Comparison of ENCODE assay signal across 13 cellular contexts in the genomic region with DNA sequence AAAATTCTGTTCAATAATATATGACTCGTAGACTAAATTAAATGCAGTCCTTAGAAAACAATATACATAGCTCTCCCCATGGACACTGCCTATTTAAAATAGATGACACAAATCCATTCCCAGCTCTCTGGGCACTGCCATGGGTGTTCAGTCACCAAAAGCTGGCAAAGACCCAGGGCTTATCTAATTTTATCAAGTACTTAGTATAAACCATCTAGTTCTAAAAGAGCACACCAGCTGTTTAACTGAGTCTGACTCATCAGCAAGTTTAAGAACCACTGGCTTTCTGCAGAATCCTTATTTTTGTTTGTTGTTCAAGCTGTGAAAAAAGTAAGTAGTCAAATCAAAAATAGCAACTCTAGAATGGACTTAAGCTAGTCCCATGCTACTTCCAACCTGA.
DNase-seq lines count a peak whose midpoint lies in the region; ATAC-seq and TF ChIP-seq lines count a peak whose summit lies in the region.
"Had no signal": no experiment of that assay in that cellular context is flagged by ENCODE, and none has a peak within 500 bp of the region (broad histone marks: within the 10 kb centered on the region; RNA-seq: fewer than 3 reads in every experiment).

No MANE protein-coding gene starts in this region.

- TF ChIP-seq CTCF in AG04450 (IDR thresholded peaks at IDR 0.05; ENCODE audit: low read depth, low read length): no peak
- no peak for TF ChIP-seq CTCF in body of pancreas (IDR thresholded peaks at IDR 0.05)
- no peak for TF ChIP-seq CTCF in left lung (IDR thresholded peaks at IDR 0.05)
- no peak for TF ChIP-seq CTCF in glutamatergic neuron (IDR thresholded peaks at IDR 0.05; ENCODE audit: partially characterized antibody, unreplicated experiment)
- TF ChIP-seq CTCF in Calu3 (IDR thresholded peaks at IDR 0.05; ENCODE audit: unreplicated experiment): no peak

- H3K4me3 Mint-ChIP-seq in glutamatergic neuron (ENCODE audit: unreplicated experiment): no peak overlapping the region
- H3K4me3 Mint-ChIP-seq in Calu3 (ENCODE audit: low read depth, unreplicated experiment): no peak overlapping the region
- H3K4me3 Mint-ChIP-seq: H9, T-cell had no signal

- H3K9me3 Mint-ChIP-seq in glutamatergic neuron (ENCODE audit: unreplicated experiment) (peaks cover 25% of the 10 kb centered on the region), Calu3 (ENCODE audit: low read depth, unreplicated experiment) (no peaks in the 10 kb centered on the region)

- peaks cover 6 to 19% of the 10 kb centered on the region in 2 donors for H3K36me3 ChIP-seq in body of pancreas (replicated peaks in 1 of 2; ENCODE audit: insufficient read depth in 1 of 2, low read depth in 2 of 2)
- H3K36me3 ChIP-seq in left lung: peaks cover 0 to 76% of the 10 kb centered on the region in 2 donors
- H3K36me3 ChIP-seq: ovary had no signal

- peaks cover 20% of the 10 kb centered on the region for H3K4me1 ChIP-seq in body of pancreas
- H3K4me1 ChIP-seq in left lung: peaks cover 0 to 7% of the 10 kb centered on the region in 2 donors

- POLR2A ChIA-PET in AG04450 (lab: Yijun Ruan, JAX): no interaction called here

- H3K9me3 ChIP-seq in AG04450 (ENCODE audit: control insufficient read depth, insufficient read depth, low read length): peaks cover 10% of the 10 kb centered on the region
- H3K9me3 ChIP-seq in body of pancreas: no peaks in the 10 kb centered on the region
- peaks cover 0 to 5% of the 10 kb centered on the region in 2 donors for H3K9me3 ChIP-seq in left lung
- H3K9me3 ChIP-seq: ovary had no signal

- peaks cover 52% of the 10 kb centered on the region for H3K36me3 Mint-ChIP-seq in glutamatergic neuron (ENCODE audit: unreplicated experiment)
- H3K36me3 Mint-ChIP-seq in Calu3 (ENCODE audit: insufficient read depth, unreplicated experiment): peaks cover 37% of the 10 kb centered on the region

- H3K27me3 Mint-ChIP-seq in glutamatergic neuron (ENCODE audit: unreplicated experiment) (peaks cover 4% of the 10 kb centered on the region), Calu3 (ENCODE audit: unreplicated experiment) (no peaks in the 10 kb centered on the region)
- H3K27me3 Mint-ChIP-seq: T-cell had no signal

- BruUV-seq in Calu3 (replicated peaks; lab: Mats Ljungman, UMichigan): no TSS peak

- intact Hi-C loops in body of pancreas (cut with DNase I) (loop anchor here (10.0 kb wide), 1 partner anchor 268 kb away; no protein-coding TSS in a partner anchor), left lung (cut with DNase I) (no loop called here), Calu3 (cut with micrococcal nuclease; ENCODE audit: unreplicated experiment) (no loop called here)

- H3K27ac ChIP-seq in AG04450 (ENCODE audit: low read depth, low read length): no peak overlapping the region
- peak overlapping the region in 1 of 4 donors; percentile 10 for H3K27ac ChIP-seq in body of pancreas
- no peak overlapping the region for H3K27ac ChIP-seq in left lung
- H3K27ac ChIP-seq: ovary had no signal

- DNase-seq in AG04450 (ENCODE audit: low read depth, low spot score) (peak; percentile 55), HCEC 1CT (peak; percentile 82), body of pancreas (peak; percentile 54 to 73 (median 68)), left lung (no peak), glutamatergic neuron (no peak), Calu3 (no peak), CD1c-positive myeloid dendritic cell (ENCODE audit: extremely low spot score) (no peak), ACHN (no peak)
- DNase-seq: activated T-cell treated with anti-CD3 and anti-CD28 coated beads, Interleukin-2, amount 50 U/mL, for 1 hour; H9; NCI-H2081 treated with DMSO at 0.1 percent for 48 hours; ovary; T-cell had no signal

- no peak for TF ChIP-seq POLR2A in body of pancreas (IDR thresholded peaks at IDR 0.05)

- in situ Hi-C loops in ACHN (cut with HindIII; ENCODE audit: low pct_ligation_motif_present, low pct_unique_long_range_greater_than_20kb, low sequenced_read_pairs): no loop called here

- H3K4me3 ChIP-seq in AG04450 (ENCODE audit: low read depth, low read length): no peak overlapping the region
- no peak overlapping the region for H3K4me3 ChIP-seq in body of pancreas
- H3K4me3 ChIP-seq in left lung: no peak overlapping the region
- H3K4me3 ChIP-seq: ovary had no signal

- H3K27me3 ChIP-seq in AG04450 (ENCODE audit: control insufficient read depth, insufficient read depth, low read length) (no peaks in the 10 kb centered on the region), body of pancreas (no peaks in the 10 kb centered on the region), left lung (no peaks in the 10 kb centered on the region)
- H3K27me3 ChIP-seq: ovary had no signal

- H3K4me1 Mint-ChIP-seq in glutamatergic neuron (ENCODE audit: low read depth, unreplicated experiment) (no peaks in the 10 kb centered on the region), Calu3 (ENCODE audit: low read depth, unreplicated experiment) (peaks cover 2% of the 10 kb centered on the region)

- H3K27ac Mint-ChIP-seq in glutamatergic neuron (ENCODE audit: unreplicated experiment): no peak overlapping the region
- H3K27ac Mint-ChIP-seq in Calu3 (ENCODE audit: unreplicated experiment): no peak overlapping the region
- H3K27ac Mint-ChIP-seq: T-cell had no signal

- ATAC-seq in body of pancreas: peak; percentile 56
- peak; percentile 73 for ATAC-seq in left lung
- ATAC-seq: T-cell had no signal

- 88 to 97% methylated on average over 1 of the region's 1 CpG for WGBS in body of pancreas, 2 donors

- CTCF ChIA-PET in AG04450 (lab: Charles Lee) (interaction anchor here (0.6 to 1.4 kb wide), 5 partner anchors 10 to 265 kb away, joined by 3 to 6 read pairs (median 4); no protein-coding TSS in a partner anchor), Calu3 (lab: Charles Lee) (interaction anchor here (0.5 kb wide), 1 partner anchor 65 kb away, joined by 5 read pairs; no protein-coding TSS in a partner anchor)

Comparison
In these comparisons a context has a peak if more than half of its experiments do, and no peak if none do; other contexts are left out.
1. DNase-seq: peak in AG04450 (single experiment), HCEC 1CT (single experiment) and body of pancreas (4 of 4); none in left lung (0 of 2), glutamatergic neuron (single experiment), Calu3 (single experiment), CD1c-positive myeloid dendritic cell (single experiment) and ACHN (single experiment).